ENCODE assay signal across 11 cellular contexts in the genomic region with DNA sequence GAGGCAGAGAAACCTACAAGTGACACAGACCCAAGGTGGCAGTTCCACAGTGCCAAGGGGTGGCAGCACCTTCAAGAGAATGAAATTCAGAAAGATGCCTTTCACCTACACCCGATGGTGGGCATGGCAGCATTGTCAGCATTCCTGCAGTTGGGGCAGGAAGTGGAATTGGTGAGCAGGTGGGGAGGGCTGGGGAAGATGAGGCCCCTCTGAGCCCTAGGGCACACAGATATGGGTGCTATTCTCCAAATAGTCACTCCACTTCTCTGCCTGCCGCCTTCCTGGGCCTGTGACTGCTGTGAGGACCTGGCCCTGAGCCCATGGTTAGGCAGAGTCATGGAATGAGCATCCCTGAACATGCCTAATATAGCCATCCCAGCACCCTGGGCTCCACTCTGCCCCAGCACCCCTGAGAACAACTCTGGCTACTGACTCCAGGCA. TPM values are rescaled to one million over a fixed set of nuclear protein-coding genes. Genes with fewer than 3 reads are reported as not detected.
DNase-seq lines count a peak whose midpoint lies in the region; ATAC-seq and TF ChIP-seq lines count a peak whose summit lies in the region.
"Had no signal": no experiment of that assay in that cellular context is flagged by ENCODE, and none has a peak within 500 bp of the region (broad histone marks: within the 10 kb centered on the region; RNA-seq: fewer than 3 reads in every experiment).

No MANE protein-coding gene starts in this region.

- H2AFZ ChIP-seq in PC-9 (no peak overlapping the region), fibroblast of lung (ENCODE audit: low read length) (no peak overlapping the region)

- H3K27me3 ChIP-seq in PC-9 (ENCODE audit: insufficient read depth, low read depth) (no peaks in the 10 kb centered on the region), fibroblast of lung (ENCODE audit: control insufficient read depth, insufficient read depth, low read length) (no peaks in the 10 kb centered on the region), psoas muscle (ENCODE audit: insufficient read depth in 3 of 3, low read length in 2 of 3) (no peaks in the 10 kb centered on the region)

- DNase-seq in EH (ENCODE audit: low read depth) (peak; percentile 96), PC-9 (peak; percentile 77 to 89), fibroblast of lung (ENCODE audit: low read depth in 2 of 2) (peak; percentile 70 to 77), psoas muscle (peak in 1 of 2 donors; percentile 76), DMS79 (lab: John Stamatoyannopoulos, UW) (no peak), LoVo (ENCODE audit: low spot score) (no peak)
- no peak for DNase-seq in activated T-cell treated with anti-CD3 and anti-CD28 coated beads, Interleukin-2, amount 50 U/mL, for 1 hour
- DNase-seq: effector memory CD4-positive, alpha-beta T cell; midbrain; MV-4-11 had no signal

- peak overlapping the region; percentile 61 for H3K27ac ChIP-seq in PC-9
- peak overlapping the region; percentile 8 for H3K27ac ChIP-seq in fibroblast of lung (ENCODE audit: insufficient read depth, low read length)
- H3K27ac ChIP-seq in psoas muscle: peak overlapping the region; percentile 95

- POLR2A ChIA-PET in PC-9 (lab: Charles Lee; ENCODE audit: unreplicated experiment): no interaction called here

- H3K4me2 ChIP-seq in PC-9: peak overlapping the region; percentile 43
- peak overlapping the region; percentile 59 for H3K4me2 ChIP-seq in fibroblast of lung (ENCODE audit: extremely low read depth, insufficient read depth, low read length)

- H3K4me1 ChIP-seq in PC-9 (replicated peaks; ENCODE audit: insufficient read depth) (peaks cover 29% of the 10 kb centered on the region), fibroblast of lung (ENCODE audit: control insufficient read depth, extremely low read depth, insufficient read depth, low read length) (peaks cover 20% of the 10 kb centered on the region), psoas muscle (peaks cover 38% of the 10 kb centered on the region)

- H3K4me3 ChIP-seq in PC-9 (no peak overlapping the region), fibroblast of lung (replicated peaks in 1 of 4; ENCODE audit: control extremely low read depth in 1 of 4, insufficient read depth in 1 of 4, low read depth in 3 of 4, low read length in 4 of 4) (no peak overlapping the region), psoas muscle (no peak overlapping the region)

- H4K20me1 ChIP-seq in PC-9 (ENCODE audit: insufficient read depth) (no peaks in the 10 kb centered on the region), fibroblast of lung (ENCODE audit: control insufficient read depth, extremely low read depth, insufficient read depth, low read length) (no peaks in the 10 kb centered on the region)

- CTCF ChIA-PET in PC-9 (lab: Charles Lee): interaction anchor here (0.6 to 2.2 kb wide), 5 partner anchors 18 to 110 kb away, joined by 7 to 23 read pairs (median 8); no protein-coding TSS in a partner anchor

- WGBS in psoas muscle, 3 donors: 20 to 36% (median 30%) methylated on average over 2 of the region's 2 CpGs

- no peaks in the 10 kb centered on the region for H3K79me2 ChIP-seq in PC-9 (ENCODE audit: low read depth)
- H3K79me2 ChIP-seq in fibroblast of lung (ENCODE audit: control insufficient read depth, insufficient read depth, low read length): no peaks in the 10 kb centered on the region

- no peaks in the 10 kb centered on the region for H3K9me2 ChIP-seq in PC-9 (ENCODE audit: insufficient read depth)

- H3K9ac ChIP-seq in fibroblast of lung (ENCODE audit: insufficient read depth, low read length): no peak overlapping the region

- H3K9me3 ChIP-seq in PC-9 (ENCODE audit: insufficient read depth, low read depth): no peaks in the 10 kb centered on the region
- H3K9me3 ChIP-seq in fibroblast of lung (ENCODE audit: control insufficient read depth, insufficient read depth, low read depth, low read length): no peaks in the 10 kb centered on the region
- no peaks in the 10 kb centered on the region for H3K9me3 ChIP-seq in psoas muscle

- no TSS peak for BruUV-seq in PC-9 (replicated peaks; lab: Mats Ljungman, UMichigan)

- intact Hi-C loops in PC-9 (cut with micrococcal nuclease; ENCODE audit: unreplicated experiment) (loop anchor here (1.0 kb wide), 3 partner anchors 58 to 222 kb away; a partner anchor contains a TSS), psoas muscle (cut with DNase I) (loop anchor here (1.0 to 10.0 kb wide), 4 partner anchors 60 to 238 kb away; a partner anchor contains a TSS)

- ATAC-seq in psoas muscle: peak; percentile 33 to 78 (median 62)
- no peak for ATAC-seq in GM19397 (IDR thresholded peaks at IDR 0.05; ENCODE audit: unreplicated experiment)

- H3K36me3 ChIP-seq in PC-9 (ENCODE audit: low read depth) (no peaks in the 10 kb centered on the region), fibroblast of lung (ENCODE audit: control insufficient read depth, insufficient read depth, low read length) (peaks cover 4% of the 10 kb centered on the region), psoas muscle (ENCODE audit: insufficient read depth in 1 of 2, low read depth in 1 of 2) (peaks cover 0 to 51% of the 10 kb centered on the region in 2 donors)

- peak; percentile 62 for TF ChIP-seq CTCF in PC-9 (conservative IDR thresholded peaks at IDR 0.05)
- peak in 1 of 2 donors; percentile 20 for TF ChIP-seq CTCF in fibroblast of lung (conservative IDR thresholded peaks at IDR 0.05 in 1 of 2, IDR thresholded peaks at IDR 0.05 in 1 of 2; ENCODE audit: low read depth in 1 of 2, low read length in 2 of 2)
- TF ChIP-seq CTCF in psoas muscle (IDR thresholded peaks at IDR 0.05): no peak

- peaks cover 35% of the 10 kb centered on the region for H3F3A ChIP-seq in PC-9 (ENCODE audit: insufficient read depth, low read depth)

RNA-seq across cellular contexts. Expression of a gene that starts 8.3 kb away (rescaled TPM):
- total RNA-seq in PC-9 (2021) (22.4 and 28.6 TPM in 2 replicates), fibroblast of lung (15.4 and 27.1 TPM in 2 replicates), psoas muscle (100 to 1,000 TPM; 105 to 157 (median 137) TPM)
- polyA plus RNA-seq in fibroblast of lung (19.0 and 19.2 TPM in 2 replicates), psoas muscle (100 to 1,000 TPM in 2 of 3 donors, 10 to 100 TPM in 1; 74.8 to 264 (median 151) TPM)
- polyA plus RNA-seq in fibroblast of lung (2012): 33.9 and 36.0 TPM in 2 replicates
- 85.3 and 92.1 TPM in 2 replicates for polyA minus RNA-seq in fibroblast of lung (ENCODE audit: low replicate concordance)

RNA-seq across cellular contexts. Expression of a gene that starts 49.4 kb away (rescaled TPM):
- total RNA-seq in PC-9 (2021) (0.53 and 0.74 TPM in 2 replicates), fibroblast of lung (20.5 and 36.3 TPM in 2 replicates), psoas muscle (10 to 100 TPM; 12.8 to 45.4 (median 24.6) TPM)
- polyA plus RNA-seq in fibroblast of lung (9.7 and 74.9 TPM in 2 replicates), psoas muscle (10 to 100 TPM in 2 of 3 donors, 1 to 10 TPM in 1; 4.9 to 15.5 (median 11.4) TPM)
- 12.2 and 102 TPM in 2 replicates for polyA plus RNA-seq in fibroblast of lung (2012)
- polyA minus RNA-seq in fibroblast of lung (ENCODE audit: low replicate concordance): 15.5 and 153 TPM in 2 replicates

RNA-seq across cellular contexts. Expression of a gene that starts 58.3 kb away (rescaled TPM):
- total RNA-seq in PC-9 (2021): 55.7 and 60.4 TPM in 2 replicates
- 41.9 and 47.7 TPM in 2 replicates for total RNA-seq in fibroblast of lung
- 102 and 103 TPM in 2 replicates for polyA plus RNA-seq in fibroblast of lung
- 87.4 and 89.3 TPM in 2 replicates for polyA plus RNA-seq in fibroblast of lung (2012)
- 0.82 and 37.3 TPM in 2 replicates for polyA minus RNA-seq in fibroblast of lung (ENCODE audit: low replicate concordance)
- 100 to 1,000 TPM in 1 of 4 donors, 10 to 100 TPM in 3; 45.4 to 132 (median 68.4) TPM for total RNA-seq in psoas muscle
- 100 to 1,000 TPM in 2 of 3 donors, 10 to 100 TPM in 1; 79.6 to 176 (median 163) TPM for polyA plus RNA-seq in psoas muscle

Comparison
In these comparisons a context has a peak if more than half of its experiments do, and no peak if none do; other contexts are left out.
1. DNase-seq: peak in EH (single experiment), PC-9 (2 of 2) and fibroblast of lung (2 of 2); none in activated T-cell treated with anti-CD3 and anti-CD28 coated beads, Interleukin-2, amount 50 U/mL, for 1 hour (single experiment), DMS79 (single experiment) and LoVo (single experiment).
2. H3K27ac ChIP-seq: peak in every context shown above with its lines; median percentile 95 in psoas muscle; 61 in PC-9; 8 in fibroblast of lung.